1 cellular context compared by ENCODE assay signal in the genomic region with DNA sequence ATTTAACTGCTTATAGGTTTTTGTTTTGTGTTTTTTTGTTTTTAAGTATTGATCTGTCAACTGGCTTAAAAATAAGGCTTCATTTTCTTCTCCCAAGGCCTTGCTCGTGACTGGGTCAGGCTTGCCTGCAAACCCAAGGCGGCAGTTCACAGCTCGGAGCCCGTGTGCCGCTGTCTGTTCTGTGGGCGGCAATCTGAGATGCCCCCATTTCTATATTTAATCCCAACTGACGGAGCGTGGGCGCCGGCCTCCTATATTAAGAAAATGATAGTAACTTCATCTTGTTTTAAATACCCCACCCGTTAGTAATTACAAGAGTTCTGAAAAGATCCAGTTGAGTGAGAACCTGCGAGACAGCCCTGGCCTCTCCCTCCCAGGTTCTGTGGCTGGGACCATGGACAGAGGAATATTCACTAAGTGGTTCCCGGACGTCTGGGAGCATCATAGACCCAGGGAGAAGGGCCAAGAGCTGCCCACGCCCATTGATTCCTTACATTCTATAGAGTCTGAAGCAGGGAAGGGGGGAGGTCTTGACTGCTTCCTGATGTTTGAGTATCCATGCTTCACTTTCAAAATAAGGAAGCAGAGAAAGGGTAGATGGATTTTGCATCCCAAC.
TF ChIP-seq lines count a peak whose summit lies in the region.

No MANE protein-coding gene starts in this region.

TF ChIP-seq in IMR-90, 13 proteins besides CTCF, POLR2A, EP300 and RAD21 (continued from another document):
- TF ChIP-seq RCOR1 (IDR thresholded peaks at IDR 0.05; ENCODE audit: insufficient replicate concordance, low read length) (no peak), BHLHE40 (IDR thresholded peaks at IDR 0.05; ENCODE audit: low read depth, low read length) (no peak), NFE2L2 (IDR thresholded peaks at IDR 0.05; ENCODE audit: low read depth, low read length) (no peak), MAZ (IDR thresholded peaks at IDR 0.05; ENCODE audit: borderline replicate concordance, low read depth, low read length) (no peak), MXI1 (IDR thresholded peaks at IDR 0.05; ENCODE audit: borderline replicate concordance, low read depth, low read length) (no peak), RFX5 (IDR thresholded peaks at IDR 0.05; ENCODE audit: low read depth, low read length) (no peak), MAFK (IDR thresholded peaks at IDR 0.05; ENCODE audit: low read depth, low read length) (no peak), FOS (IDR thresholded peaks at IDR 0.05; ENCODE audit: low read depth, low read length) (no peak), CEBPB (IDR thresholded peaks at IDR 0.05; ENCODE audit: low read depth, low read length) (no peak), SMC3 (IDR thresholded peaks at IDR 0.05; ENCODE audit: low read depth, low read length) (no peak), CHD1 (IDR thresholded peaks at IDR 0.05; ENCODE audit: low read depth, low read length) (no peak)
- TF ChIP-seq, protein P1, sequence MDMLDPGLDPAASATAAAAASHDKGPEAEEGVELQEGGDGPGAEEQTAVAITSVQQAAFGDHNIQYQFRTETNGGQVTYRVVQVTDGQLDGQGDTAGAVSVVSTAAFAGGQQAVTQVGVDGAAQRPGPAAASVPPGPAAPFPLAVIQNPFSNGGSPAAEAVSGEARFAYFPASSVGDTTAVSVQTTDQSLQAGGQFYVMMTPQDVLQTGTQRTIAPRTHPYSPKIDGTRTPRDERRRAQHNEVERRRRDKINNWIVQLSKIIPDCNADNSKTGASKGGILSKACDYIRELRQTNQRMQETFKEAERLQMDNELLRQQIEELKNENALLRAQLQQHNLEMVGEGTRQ (IDR thresholded peaks at IDR 0.05; ENCODE audit: low read depth, low read length): no peak
